In genomic region chr2:16218651-16219050, GRCh38 we compare ENCODE assay signal across 10 cellular contexts.
DNase-seq lines count a peak whose midpoint lies in the region; ATAC-seq, FAIRE-seq and TF ChIP-seq lines count a peak whose summit lies in the region.
"Had no signal": no experiment of that assay in that cellular context is flagged by ENCODE, and none has a peak within 500 bp of the region (broad histone marks: within the 10 kb centered on the region; RNA-seq: fewer than 3 reads in every experiment).

No MANE protein-coding gene starts in this region.

- H3K4me2 ChIP-seq in GM23338 (no peak overlapping the region), HepG2 (ENCODE audit: low read depth, low read length) (no peak overlapping the region), osteoblast (ENCODE audit: insufficient read depth, low read length) (no peak overlapping the region)

- no peaks in the 10 kb centered on the region for H4K20me1 ChIP-seq in GM23338 (replicated peaks; ENCODE audit: insufficient read depth)
- H4K20me1 ChIP-seq in HepG2 (ENCODE audit: insufficient read depth, low read length), result no peaks in the 10 kb centered on the region
- no peaks in the 10 kb centered on the region for H4K20me1 ChIP-seq in osteoblast (ENCODE audit: insufficient read depth, low read length)

- WGBS in HepG2 (ENCODE audit: low lambda C conversion rate), result 0% methylated on average over 3 of the region's 3 CpGs
- 32% methylated on average over 3 of the region's 3 CpGs for WGBS in suprapubic skin

- H3K79me2 ChIP-seq in GM23338 (replicated peaks; ENCODE audit: insufficient read depth) (no peaks in the 10 kb centered on the region), HepG2 (ENCODE audit: insufficient read depth, low read length) (no peaks in the 10 kb centered on the region), osteoblast (ENCODE audit: insufficient read depth, low read length) (no peaks in the 10 kb centered on the region)

- CTCF ChIA-PET in HepG2 (lab: Yijun Ruan, JAX; ENCODE audit: low intra/inter-chr PET ratio, low total read pairs), result interaction anchor here (0.8 to 2.6 kb wide), 3 partner anchors 146 to 581 kb away, joined by 3 to 19 read pairs (median 3); partner anchors contain the start of gene MYCN

- POLR2A ChIA-PET in HepG2 (lab: Yijun Ruan, JAX), result no interaction called here

- no peaks in the 10 kb centered on the region for H3K36me3 Mint-ChIP-seq in GM23338 (ENCODE audit: low read depth)

- H3K27ac Mint-ChIP-seq in GM23338, result no peak overlapping the region
- H3K27ac Mint-ChIP-seq: T-helper 1 cell treated with Interleukin-12 subunit alpha and Interleukin-12 subunit beta and Interleukin-4 antibody, amounts not matched to agents 30 μg/mL and 1 μg/mL, for 36 hours had no signal

- H3F3A ChIP-seq in GM23338 (replicated peaks; ENCODE audit: low read depth), result no peaks in the 10 kb centered on the region

- H3K9me2 ChIP-seq in GM23338 (ENCODE audit: insufficient read depth), result peaks cover 12% of the 10 kb centered on the region

- H3K9me3 Mint-ChIP-seq in GM23338, result no peaks in the 10 kb centered on the region
- H3K9me3 Mint-ChIP-seq: T-helper 1 cell treated with Interleukin-12 subunit alpha and Interleukin-12 subunit beta and Interleukin-4 antibody, amounts not matched to agents 30 μg/mL and 1 μg/mL, for 36 hours had no signal

- no peak for FAIRE-seq in HepG2 (lab: Jason Lieb, UNC)

- TF ChIP-seq EP300 in HepG2 (IDR thresholded peaks at IDR 0.05; ENCODE audit: low read depth in 2 of 2, low read length in 2 of 2) (no peak), HepG2 (CRISPR knock-in tag; IDR thresholded peaks at IDR 0.05; ENCODE audit: borderline replicate concordance) (no peak), suprapubic skin (IDR thresholded peaks at IDR 0.05) (no peak)

- peak; percentile 86 for ATAC-seq in GM23338
- peak; percentile 94 for ATAC-seq in HepG2

- in situ Hi-C loops in SK-MEL-5 (cut with HindIII; ENCODE audit: low pct_unique_long_range_greater_than_20kb, low sequenced_read_pairs), result no loop called here
- in situ Hi-C loops in HepG2 (cut with HindIII; ENCODE audit: extremely low pct_ligation_motif_present, low pct_unique_long_range_greater_than_20kb), result loop anchor here (5.0 kb wide), 1 partner anchor 276 kb away; the partner anchor contains the start of gene MYCN

- no peaks in the 10 kb centered on the region for H3K36me3 ChIP-seq in GM23338 (ENCODE audit: insufficient read depth)
- no peaks in the 10 kb centered on the region for H3K36me3 ChIP-seq in HepG2 (replicated peaks in 1 of 2; ENCODE audit: control insufficient read depth in 1 of 2, insufficient read depth in 2 of 2, low read length in 2 of 2)
- H3K36me3 ChIP-seq in suprapubic skin, result no peaks in the 10 kb centered on the region
- no peaks in the 10 kb centered on the region for H3K36me3 ChIP-seq in osteoblast (ENCODE audit: insufficient read depth, low read length)

- peak; percentile 53 for DNase-seq in DMS53 (lab: John Stamatoyannopoulos, UW)
- peak; percentile 68 for DNase-seq in GM23338 (ENCODE audit: low spot score)
- DNase-seq in SK-MEL-5 (ENCODE audit: low read depth, low spot score), result peak; percentile 75
- peak; percentile 33 for DNase-seq in HepG2 (ENCODE audit: low spot score)
- DNase-seq in midbrain (lab: John Stamatoyannopoulos, UW), result no peak
- DNase-seq in suprapubic skin (ENCODE audit: low spot score in 2 of 2), result no peak
- DNase-seq in GOT3 (lab: John Stamatoyannopoulos, UW), result no peak
- no peak for DNase-seq in osteoblast (ENCODE audit: insufficient read length, low spot score, missing footprints)
- DNase-seq: left cardiac atrium had no signal

- H3K9me3 ChIP-seq in HepG2 (ENCODE audit: low read length) (no peaks in the 10 kb centered on the region), suprapubic skin (no peaks in the 10 kb centered on the region), osteoblast (ENCODE audit: low read depth, low read length) (peaks cover 4% of the 10 kb centered on the region)

- H3K4me1 Mint-ChIP-seq in GM23338, result peaks cover 15% of the 10 kb centered on the region

- BruUV-seq in HepG2 (replicated peaks; lab: Mats Ljungman, UMichigan), result no TSS peak

- H3K4me3 ChIP-seq in GM23338 (no peak overlapping the region), HepG2 (replicated peaks in 1 of 3; ENCODE audit: insufficient read depth in 1 of 3, low read depth in 2 of 3, low read length in 3 of 3) (no peak overlapping the region), suprapubic skin (no peak overlapping the region), osteoblast (ENCODE audit: insufficient read depth, low read length) (no peak overlapping the region)

- peak; percentile 78 for TF ChIP-seq RAD21 in HepG2 (CRISPR knock-in tag; IDR thresholded peaks at IDR 0.05)

- no peak overlapping the region for H3K9ac ChIP-seq in HepG2 (ENCODE audit: insufficient read depth, low read depth, low read length)

- peak overlapping the region; percentile 70; the same call in 1 of the 2 replicates for H2AFZ ChIP-seq in GM23338
- no peak overlapping the region for H2AFZ ChIP-seq in HepG2 (ENCODE audit: low read length)
- no peak overlapping the region for H2AFZ ChIP-seq in osteoblast (ENCODE audit: low read length)

- H3K4me1 ChIP-seq in GM23338 (ENCODE audit: insufficient read depth) (peaks cover 3% of the 10 kb centered on the region; the same call in 1 of the 2 replicates), HepG2 (ENCODE audit: insufficient read depth, low read length) (no peaks in the 10 kb centered on the region), suprapubic skin (no peaks in the 10 kb centered on the region), osteoblast (ENCODE audit: insufficient read depth, low read length) (no peaks in the 10 kb centered on the region)

- TF ChIP-seq CTCF in GM23338 (conservative IDR thresholded peaks at IDR 0.05; ENCODE audit: low read depth in 2 of 2), result peak; percentile 70 to 80
- peak; percentile 75 for TF ChIP-seq CTCF in HepG2 (CRISPR knock-in tag; IDR thresholded peaks at IDR 0.05)
- peak in 1 of 2 donors; percentile 12 for TF ChIP-seq CTCF in suprapubic skin (IDR thresholded peaks at IDR 0.05)
- TF ChIP-seq CTCF in osteoblast (IDR thresholded peaks at IDR 0.05; ENCODE audit: extremely low read depth, low read depth, low read length), result no peak

- TF ChIP-seq POLR2A in HepG2 (IDR thresholded peaks at IDR 0.05; ENCODE audit: insufficient read depth in 1 of 2, low read depth in 2 of 2, low read length in 2 of 2) (no peak), suprapubic skin (IDR thresholded peaks at IDR 0.05) (no peak)

- H3K27ac ChIP-seq in GM23338 (ENCODE audit: low read depth), result no peak overlapping the region
- H3K27ac ChIP-seq in HepG2 (ENCODE audit: extremely low read length, insufficient read depth, low read length), result no peak overlapping the region
- H3K27ac ChIP-seq in suprapubic skin, result no peak overlapping the region
- H3K27ac ChIP-seq in osteoblast (ENCODE audit: low read depth, low read length), result no peak overlapping the region

- H3K27me3 ChIP-seq in GM23338 (ENCODE audit: insufficient read depth), result no peaks in the 10 kb centered on the region
- H3K27me3 ChIP-seq in HepG2 (ENCODE audit: control insufficient read depth in 1 of 2, insufficient read depth in 2 of 2, low read length in 2 of 2), result peaks cover 0 to 18% of the 10 kb centered on the region in 2 experiments; a peak in 3 of 5 replicates
- H3K27me3 ChIP-seq in suprapubic skin, result peaks cover 19% of the 10 kb centered on the region
- H3K27me3 ChIP-seq in osteoblast (ENCODE audit: insufficient read depth, low read length), result no peaks in the 10 kb centered on the region

- no peak overlapping the region for H3K4me3 Mint-ChIP-seq in GM23338
- H3K4me3 Mint-ChIP-seq: T-helper 1 cell treated with Interleukin-12 subunit alpha and Interleukin-12 subunit beta and Interleukin-4 antibody, amounts not matched to agents 30 μg/mL and 1 μg/mL, for 36 hours had no signal

- peaks cover 15% of the 10 kb centered on the region for H3K27me3 Mint-ChIP-seq in GM23338 (ENCODE audit: insufficient read depth, low read depth, poor library complexity)

- intact Hi-C loops in HepG2 (cut with micrococcal nuclease; ENCODE audit: unreplicated experiment), result loop anchor here (1.0 to 10.0 kb wide), 6 partner anchors 144 to 582 kb away; no protein-coding TSS in a partner anchor

TF ChIP-seq in HepG2, 621 proteins besides CTCF, POLR2A, EP300 and RAD21 (continues in another document):
- peak; percentile 73 for TF ChIP-seq SMC3 (IDR thresholded peaks at IDR 0.05; ENCODE audit: low read length)
- no peak for TF ChIP-seq ZNF460 (CRISPR knock-in tag; IDR thresholded peaks at IDR 0.05; ENCODE audit: borderline replicate concordance)
- TF ChIP-seq CHD2 (IDR thresholded peaks at IDR 0.05; ENCODE audit: low read depth, low read length), result no peak
- no peak for TF ChIP-seq GMEB2 (CRISPR knock-in tag; IDR thresholded peaks at IDR 0.05; ENCODE audit: low read depth)
- no peak for TF ChIP-seq POGZ (CRISPR knock-in tag; IDR thresholded peaks at IDR 0.05)
- TF ChIP-seq CHCHD3 (CRISPR knock-in tag; IDR thresholded peaks at IDR 0.05), result no peak
- TF ChIP-seq STAG1 (CRISPR knock-in tag; IDR thresholded peaks at IDR 0.05), result peak; percentile 83
- TF ChIP-seq ETV5 (CRISPR knock-in tag; IDR thresholded peaks at IDR 0.05; ENCODE audit: borderline replicate concordance), result no peak
- TF ChIP-seq MYC (CRISPR knock-in tag; IDR thresholded peaks at IDR 0.05; ENCODE audit: borderline replicate concordance), result no peak

Comparison
In these comparisons a context has a peak if more than half of its experiments do, and no peak if none do; other contexts are left out.
1. DNase-seq: peak in DMS53 (single experiment), GM23338 (single experiment), SK-MEL-5 (single experiment) and HepG2 (single experiment); none in midbrain (single experiment), suprapubic skin (0 of 2), GOT3 (single experiment) and osteoblast (single experiment).